Comparison of ENCODE assay signal across 12 cellular contexts in genomic region chr19:38417146-38417543, GRCh38. TPM values are rescaled to one million over a fixed set of nuclear protein-coding genes. Genes with fewer than 3 reads are reported as not detected.
DNase-seq lines count a peak whose midpoint lies in the region; ATAC-seq and TF ChIP-seq lines count a peak whose summit lies in the region.
"Had no signal": no experiment of that assay in that cellular context is flagged by ENCODE, and none has a peak within 500 bp of the region (broad histone marks: within the 10 kb centered on the region; RNA-seq: fewer than 3 reads in every experiment).

No MANE protein-coding gene starts in this region.

- H4K91ac ChIP-seq in H9 (ENCODE audit: insufficient read length, low read depth, low read length), result no peak overlapping the region

- H2AK5ac ChIP-seq in H9 (ENCODE audit: insufficient read length, low read length), result no peak overlapping the region

- DNase-seq in H9 (no peak), memory B cell (ENCODE audit: low spot score in 2 of 2) (no peak)
- no peak for DNase-seq in activated naive CD4-positive, alpha-beta T cell treated with anti-CD3 and anti-CD28 coated beads, Interleukin-2, amount 50 U/mL, for 72 hours (ENCODE audit: low spot score in 2 of 2)
- no peak for DNase-seq in activated CD4-positive, CD25-positive, alpha-beta regulatory T cell (lab: John Stamatoyannopoulos, UW)

- no peak overlapping the region for H2BK15ac ChIP-seq in H9 (ENCODE audit: low read depth, low read length)

- no peak for ATAC-seq in activated naive CD4-positive, alpha-beta T cell treated with anti-CD3 and anti-CD28 coated beads, Interleukin-2, amount 50 U/mL, for 72 hours
- ATAC-seq in memory B cell (ENCODE audit: low read depth) (no peak), GM18511 (IDR thresholded peaks at IDR 0.05; ENCODE audit: unreplicated experiment) (no peak), GM18858 (IDR thresholded peaks at IDR 0.05; ENCODE audit: unreplicated experiment) (no peak), HG03442 (IDR thresholded peaks at IDR 0.05; ENCODE audit: unreplicated experiment) (no peak)

- H2AFZ ChIP-seq in H9 (ENCODE audit: low read length), result no peak overlapping the region

- H3K9me3 Mint-ChIP-seq in H9 (no peaks in the 10 kb centered on the region), memory B cell (no peaks in the 10 kb centered on the region)
- no peaks in the 10 kb centered on the region for H3K9me3 Mint-ChIP-seq in activated naive CD4-positive, alpha-beta T cell treated with anti-CD3 and anti-CD28 coated beads, Interleukin-2, amount 50 U/mL, for 72 hours

- H4K8ac ChIP-seq in H9 (replicated peaks; ENCODE audit: insufficient read length, low read depth, low read length), result no peak overlapping the region

- H2BK120ac ChIP-seq in H9 (ENCODE audit: low read depth, low read length, poor library complexity, severe bottlenecking), result no peak overlapping the region

- H3K56ac ChIP-seq in H9 (ENCODE audit: insufficient read length, low read depth, low read length), result no peak overlapping the region

- H3K4me1 ChIP-seq in BLaER1 (peaks cover 19% of the 10 kb centered on the region), H9 (ENCODE audit: insufficient read depth, low read length) (no peaks in the 10 kb centered on the region)
- H3K4me1 ChIP-seq: breast epithelium had no signal

- H4K20me1 ChIP-seq in BLaER1 (no peaks in the 10 kb centered on the region), H9 (ENCODE audit: control insufficient read depth, insufficient read depth, insufficient read length) (no peaks in the 10 kb centered on the region)

- H3K23ac ChIP-seq in H9 (ENCODE audit: insufficient read length, low read depth, low read length), result no peak overlapping the region

- no peaks in the 10 kb centered on the region for H3K9me3 ChIP-seq in BLaER1
- H3K9me3 ChIP-seq in H9 (ENCODE audit: control insufficient read depth, low read depth, low read length), result no peaks in the 10 kb centered on the region
- H3K9me3 ChIP-seq: breast epithelium, Peyer's patch, right atrium auricular region had no signal

- H3K14ac ChIP-seq in H9 (ENCODE audit: insufficient read depth, low read length), result no peak overlapping the region

- H3K36me3 ChIP-seq in BLaER1, result no peaks in the 10 kb centered on the region
- H3K36me3 ChIP-seq: breast epithelium, Peyer's patch, right atrium auricular region had no signal

- no peaks in the 10 kb centered on the region for H3K27me3 ChIP-seq in BLaER1
- H3K27me3 ChIP-seq in H9 (ENCODE audit: insufficient read depth, low read length), result no peaks in the 10 kb centered on the region
- H3K27me3 ChIP-seq: breast epithelium, Peyer's patch, right atrium auricular region had no signal

- H3K27ac ChIP-seq in BLaER1, result no peak overlapping the region
- H3K27ac ChIP-seq in H9 (ENCODE audit: insufficient read length, low read depth, low read length), result no peak overlapping the region
- H3K27ac ChIP-seq: breast epithelium, right atrium auricular region had no signal

- no CpG with 5 or more reads among the region's 8 CpGs for WGBS in H9 (ENCODE audit: extremely low coverage, insufficient read length, low lambda C conversion rate)

- H3K4me2 ChIP-seq in BLaER1 (peak overlapping the region; percentile 94), H9 (ENCODE audit: insufficient read depth, insufficient read length, low read length) (peak overlapping the region; percentile 45)

- H3K9ac ChIP-seq in BLaER1 (no peak overlapping the region), H9 (ENCODE audit: extremely low read depth, insufficient read length, low read length) (no peak overlapping the region)

- TF ChIP-seq CTCF in H9 (conservative IDR thresholded peaks at IDR 0.05), result no peak

- no peak overlapping the region for H2BK20ac ChIP-seq in H9 (ENCODE audit: low read depth, low read length, poor library complexity, severe bottlenecking)

- no peak overlapping the region for H2BK12ac ChIP-seq in H9 (ENCODE audit: insufficient read length, low read depth, low read length)

- no peaks in the 10 kb centered on the region for H3K79me1 ChIP-seq in H9 (ENCODE audit: insufficient read depth, low read depth, low read length, poor library complexity, severe bottlenecking)

- H4K5ac ChIP-seq in H9 (ENCODE audit: insufficient read length, low read depth, low read length), result no peak overlapping the region

- H3K27me3 Mint-ChIP-seq in H9 (ENCODE audit: low read depth) (peaks cover 29% of the 10 kb centered on the region), memory B cell (no peaks in the 10 kb centered on the region)

- H3K18ac ChIP-seq in H9 (ENCODE audit: insufficient read length, low read depth, low read length), result no peak overlapping the region

- H3K4ac ChIP-seq in H9 (ENCODE audit: low read depth, low read length), result no peak overlapping the region

- H3K36me3 Mint-ChIP-seq in H9 (ENCODE audit: insufficient read depth in 1 of 3, low read depth in 3 of 3) (no peaks in the 10 kb centered on the region), memory B cell (no peaks in the 10 kb centered on the region)
- H3K36me3 Mint-ChIP-seq in activated naive CD4-positive, alpha-beta T cell treated with anti-CD3 and anti-CD28 coated beads, Interleukin-2, amount 50 U/mL, for 72 hours, result no peaks in the 10 kb centered on the region

- peak overlapping the region; percentile 84 for H3K4me3 Mint-ChIP-seq in H9
- H3K4me3 Mint-ChIP-seq in memory B cell, result peak overlapping the region; percentile 86

- H3K27ac Mint-ChIP-seq in H9 (peak overlapping the region in 2 of 3 experiments; percentile 10 to 56; a peak in 1 of 7 replicates), memory B cell (peak overlapping the region; percentile 68)
- peak overlapping the region; percentile 39 to 67 for H3K27ac Mint-ChIP-seq in activated naive CD4-positive, alpha-beta T cell treated with anti-CD3 and anti-CD28 coated beads, Interleukin-2, amount 50 U/mL, for 72 hours

- H2BK5ac ChIP-seq in H9 (ENCODE audit: insufficient read length, low read length), result no peak overlapping the region

- peaks cover 12 to 14% of the 10 kb centered on the region in 2 experiments for H3K4me1 Mint-ChIP-seq in H9
- H3K4me1 Mint-ChIP-seq in memory B cell, result peaks cover 19% of the 10 kb centered on the region

- H3K23me2 ChIP-seq in H9 (ENCODE audit: insufficient read length, low read depth, low read length, poor library complexity, severe bottlenecking), result peaks cover 14% of the 10 kb centered on the region

- no peaks in the 10 kb centered on the region for H3K79me2 ChIP-seq in H9 (ENCODE audit: insufficient read depth, low read length)

- peak overlapping the region; percentile 60; the same call in 1 of the 2 replicates for H3K4me3 ChIP-seq in BLaER1

- H3T11ph ChIP-seq in H9 (ENCODE audit: low read length), result no peak overlapping the region

RNA-seq across cellular contexts. Expression of gene RASGRP4, which starts 8.9 kb away (rescaled TPM):
- total RNA-seq in H9 (2021), result 0.28 and 0.39 TPM in 2 replicates
- total RNA-seq in activated naive CD4-positive, alpha-beta T cell treated with anti-CD3 and anti-CD28 coated beads, Interleukin-2, amount 50 U/mL, for 72 hours, result 1 to 10 TPM; 2.3 to 8.3 TPM
- total RNA-seq: MCF 10A had no signal

RNA-seq across cellular contexts. Expression of gene FAM98C, which starts 14.3 kb away (rescaled TPM):
- 15.0 and 16.4 TPM in 2 replicates for total RNA-seq in H9 (2021)
- total RNA-seq in activated naive CD4-positive, alpha-beta T cell treated with anti-CD3 and anti-CD28 coated beads, Interleukin-2, amount 50 U/mL, for 72 hours, result 10 to 100 TPM; 28.4 to 33.1 TPM

RNA-seq across cellular contexts. Expression of gene RYR1, which starts 16.3 kb away (rescaled TPM):
- total RNA-seq in H9 (2021), result 8.4 and 8.9 TPM in 2 replicates
- 1 to 10 TPM; 2.9 to 5.0 TPM for total RNA-seq in activated naive CD4-positive, alpha-beta T cell treated with anti-CD3 and anti-CD28 coated beads, Interleukin-2, amount 50 U/mL, for 72 hours

RNA-seq across cellular contexts. Expression of gene SPRED3, which starts 28.6 kb away (rescaled TPM):
- 11.5 and 16.4 TPM in 2 replicates for total RNA-seq in H9 (2021)
- total RNA-seq in activated naive CD4-positive, alpha-beta T cell treated with anti-CD3 and anti-CD28 coated beads, Interleukin-2, amount 50 U/mL, for 72 hours, result 1 to 10 TPM; 3.5 to 6.7 TPM

RNA-seq across cellular contexts. Expression of gene GGN, which starts 29.3 kb away (rescaled TPM):
- 1.5 and 2.4 TPM in 2 replicates for total RNA-seq in H9 (2021)
- total RNA-seq in activated naive CD4-positive, alpha-beta T cell treated with anti-CD3 and anti-CD28 coated beads, Interleukin-2, amount 50 U/mL, for 72 hours, result 1 to 10 TPM in 1 of 2 donors, not detected in 1; 1.2 TPM
